11 cellular contexts compared by ENCODE assay signal in genomic region chr17:6279659-6280058, GRCh38.
DNase-seq lines count a peak whose midpoint lies in the region; ATAC-seq and TF ChIP-seq lines count a peak whose summit lies in the region.
"Had no signal": no experiment of that assay in that cellular context is flagged by ENCODE, and none has a peak within 500 bp of the region (broad histone marks: within the 10 kb centered on the region; RNA-seq: fewer than 3 reads in every experiment).

No MANE protein-coding gene starts in this region.

- DNase-seq in ELR (ENCODE audit: low read depth) (peak; percentile 25), MM.1S (peak; percentile 86), SJCRH30 (peak; percentile 8 to 26), GM13977 (ENCODE audit: low spot score) (no peak), psoas muscle (no peak), DMS114 treated with DMSO at 0.1 percent for 48 hours (lab: John Stamatoyannopoulos, UW; ENCODE audit: unreplicated experiment) (no peak)
- DNase-seq: adrenal gland, foreskin fibroblast, KG1 had no signal

- in situ Hi-C loops in GM13977 (cut with MboI; ENCODE audit: low pct_unique_long_range_greater_than_20kb, low sequenced_read_pairs, unreplicated experiment) = no loop called here

- H3F3A ChIP-seq in MM.1S (ENCODE audit: insufficient read depth, low read length) = no peaks in the 10 kb centered on the region

- H3K27ac ChIP-seq in MM.1S (ENCODE audit: low read length) (no peak overlapping the region), SJCRH30 (no peak overlapping the region), liver (ENCODE audit: low read depth in 1 of 2, low read length in 2 of 2) (no peak overlapping the region), psoas muscle (no peak overlapping the region)
- H3K27ac ChIP-seq: adrenal gland had no signal

- TF ChIP-seq CTCF in MM.1S (IDR thresholded peaks at IDR 0.05; ENCODE audit: low read length) (peak; percentile 83), liver (IDR thresholded peaks at IDR 0.05; ENCODE audit: low read depth, low read length, missing input control) (peak; percentile 7), GM13977 (IDR thresholded peaks at IDR 0.05; ENCODE audit: extremely low read depth, insufficient read depth, missing control alignments) (no peak), psoas muscle (IDR thresholded peaks at IDR 0.05) (no peak)

- H4K20me1 ChIP-seq in MM.1S (ENCODE audit: insufficient read depth, low read length) = no peaks in the 10 kb centered on the region

- no peak overlapping the region for H2AFZ ChIP-seq in MM.1S (ENCODE audit: low read length)

- WGBS in liver = 38% methylated on average over 7 of the region's 7 CpGs
- 45 to 51% (median 46%) methylated on average over 7 of the region's 7 CpGs for WGBS in psoas muscle, 3 donors

- no peak overlapping the region for H3K4me3 ChIP-seq in MM.1S (ENCODE audit: low read length)
- no peak overlapping the region for H3K4me3 ChIP-seq in SJCRH30
- H3K4me3 ChIP-seq in liver (ENCODE audit: low read depth in 1 of 3, low read length in 3 of 3) = no peak overlapping the region
- H3K4me3 ChIP-seq in psoas muscle = no peak overlapping the region
- H3K4me3 ChIP-seq: adrenal gland had no signal

- H3K9me2 ChIP-seq in MM.1S (replicated peaks; ENCODE audit: insufficient read depth, low read length) = no peaks in the 10 kb centered on the region

- no peaks in the 10 kb centered on the region for H3K36me3 ChIP-seq in MM.1S (replicated peaks; ENCODE audit: insufficient read depth, low read length)
- no peaks in the 10 kb centered on the region for H3K36me3 ChIP-seq in SJCRH30
- H3K36me3 ChIP-seq in liver (ENCODE audit: control insufficient read depth in 4 of 4, insufficient read depth in 3 of 4, low read depth in 1 of 4, low read length in 3 of 4) = no peaks in the 10 kb centered on the region
- H3K36me3 ChIP-seq in psoas muscle (ENCODE audit: insufficient read depth in 1 of 2, low read depth in 1 of 2) = no peaks in the 10 kb centered on the region
- H3K36me3 ChIP-seq: adrenal gland had no signal

- peak; percentile 19 to 21 for TF ChIP-seq RAD21 in liver (IDR thresholded peaks at IDR 0.05)

- ATAC-seq in psoas muscle (no peak), GM21723 (IDR thresholded peaks at IDR 0.05; ENCODE audit: unreplicated experiment) (no peak)

- intact Hi-C loops in psoas muscle (cut with DNase I) = no loop called here

- H3K4me2 ChIP-seq in MM.1S (ENCODE audit: low read depth, low read length) = no peak overlapping the region

- H3K4me1 ChIP-seq in MM.1S (ENCODE audit: low read length) (0 out of 2 replicates have a peak, but pooled peaks cover 4% of the 10 kb centered on the region), SJCRH30 (no peaks in the 10 kb centered on the region), liver (ENCODE audit: control insufficient read depth in 4 of 4, insufficient read depth in 4 of 4, low read length in 3 of 4) (no peaks in the 10 kb centered on the region), psoas muscle (no peaks in the 10 kb centered on the region)
- H3K4me1 ChIP-seq: adrenal gland had no signal

- H3K27me3 ChIP-seq in MM.1S (replicated peaks; ENCODE audit: insufficient read depth, low read length) (no peaks in the 10 kb centered on the region), SJCRH30 (no peaks in the 10 kb centered on the region), liver (ENCODE audit: control insufficient read depth in 4 of 4, insufficient read depth in 4 of 4, low read length in 3 of 4) (no peaks in the 10 kb centered on the region), psoas muscle (ENCODE audit: insufficient read depth in 3 of 3, low read length in 2 of 3) (peaks cover 0 to 7% (median 1%) of the 10 kb centered on the region in 3 donors)
- H3K27me3 ChIP-seq: adrenal gland had no signal

- H3K9ac ChIP-seq in MM.1S (ENCODE audit: low read length) = no peak overlapping the region
- no peak overlapping the region for H3K9ac ChIP-seq in liver (ENCODE audit: low read depth in 1 of 2, low read length in 2 of 2)

- H3K9me3 ChIP-seq in MM.1S (replicated peaks; ENCODE audit: insufficient read depth, low read length) (no peaks in the 10 kb centered on the region), SJCRH30 (replicated peaks) (no peaks in the 10 kb centered on the region), liver (ENCODE audit: control insufficient read depth in 4 of 4, low read length in 3 of 4) (peaks cover 0 to 2% (median 0%) of the 10 kb centered on the region in 4 donors), psoas muscle (no peaks in the 10 kb centered on the region)
- H3K9me3 ChIP-seq: adrenal gland had no signal

- no peaks in the 10 kb centered on the region for H3K79me2 ChIP-seq in MM.1S (ENCODE audit: low read length)

TF ChIP-seq in liver, 16 proteins besides CTCF, POLR2A, EP300 and RAD21:
- TF ChIP-seq GABPA (IDR thresholded peaks at IDR 0.05 in 1 of 2, conservative IDR thresholded peaks at IDR 0.05 in 1 of 2) (no peak), FOXA2 (IDR thresholded peaks at IDR 0.05) (no peak), YY1 (IDR thresholded peaks at IDR 0.05) (no peak), REST (IDR thresholded peaks at IDR 0.05) (no peak), HNF4G (IDR thresholded peaks at IDR 0.05) (no peak), RXRA (IDR thresholded peaks at IDR 0.05) (no peak)
- TF ChIP-seq, protein P1, sequence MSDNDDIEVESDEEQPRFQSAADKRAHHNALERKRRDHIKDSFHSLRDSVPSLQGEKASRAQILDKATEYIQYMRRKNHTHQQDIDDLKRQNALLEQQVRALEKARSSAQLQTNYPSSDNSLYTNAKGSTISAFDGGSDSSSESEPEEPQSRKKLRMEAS (IDR thresholded peaks at IDR 0.05) = no peak
TF ChIP-seq in liver: peak in this region for 0.

Comparison
In these comparisons a context has a peak if more than half of its experiments do, and no peak if none do; other contexts are left out.
1. DNase-seq: peak in ELR (single experiment), MM.1S (single experiment) and SJCRH30 (2 of 2); none in GM13977 (single experiment), psoas muscle (0 of 2) and DMS114 treated with DMSO at 0.1 percent for 48 hours (single experiment).
2. CTCF ChIP-seq: peak in MM.1S (single experiment) and liver (single experiment); none in GM13977 (single experiment) and psoas muscle (single experiment).